In the genomic region with DNA sequence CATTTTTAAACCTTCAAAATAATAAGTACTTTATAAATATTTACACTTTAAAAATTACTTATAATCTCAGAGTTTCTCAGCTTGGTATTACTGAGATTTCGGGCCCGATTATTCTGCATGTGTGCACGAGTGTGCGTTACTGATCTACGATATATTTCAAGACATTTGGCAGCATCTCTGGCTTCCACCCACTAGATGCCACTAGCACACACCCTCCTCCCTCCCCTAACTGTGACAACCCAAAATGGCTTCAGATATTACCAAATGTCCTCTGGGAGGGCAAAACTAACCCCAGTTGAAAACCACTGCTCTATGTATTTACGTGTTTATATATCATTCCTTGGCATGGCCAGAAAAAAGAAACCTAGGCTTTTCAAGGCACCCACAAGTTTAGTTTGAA, we compare ENCODE assay signal across 11 cellular contexts.
A peak's percentile ranks its signal among the peaks of the same experiment; 100 is the strongest.
DNase-seq lines count a peak whose midpoint lies in the region; ATAC-seq, FAIRE-seq and TF ChIP-seq lines count a peak whose summit lies in the region.
"Had no signal": no experiment of that assay in that cellular context is flagged by ENCODE, and none has a peak within 500 bp of the region (broad histone marks: within the 10 kb centered on the region; RNA-seq: fewer than 3 reads in every experiment).

No MANE protein-coding gene starts in this region.

- peaks cover 71% of the 10 kb centered on the region for H3K4me1 Mint-ChIP-seq in activated T-helper 2 cell treated with anti-CD3 and anti-CD28 coated beads, Interferon-gamma antibody, Interleukin-2, Interleukin-4, amounts not matched to agents 10 μg/mL and 5 μg/mL and 100 μg/mL, durations not matched to agents 14 hours and 24 hours and 36 hours (ENCODE audit: low read depth)
- peaks cover 46 to 97% (median 89%) of the 10 kb centered on the region in 7 donors for H3K4me1 Mint-ChIP-seq in naive thymus-derived CD4-positive, alpha-beta T cell
- H3K4me1 Mint-ChIP-seq in CD14-positive monocyte = peaks cover 8% of the 10 kb centered on the region

- TF ChIP-seq POLR2A in H54 (IDR thresholded peaks at IDR 0.05; ENCODE audit: low read depth, low read length) = no peak

- H3K27ac ChIP-seq in HEK293 (ENCODE audit: extremely low read depth, low read depth, low read length) = no peak overlapping the region
- H3K27ac ChIP-seq in naive thymus-derived CD4-positive, alpha-beta T cell (ENCODE audit: low read depth, low read length) = peak overlapping the region; percentile 56
- H3K27ac ChIP-seq: PC-9 had no signal

- DNase-seq in DMS 273 treated with DMSO at 0.1 percent for 48 hours (lab: John Stamatoyannopoulos, UW) (peak; percentile 71), CD14-positive monocyte (ENCODE audit: low spot score) (no peak), NCI-H2029 treated with DMSO at 0.1 percent for 48 hours (lab: John Stamatoyannopoulos, UW) (no peak), H54 (ENCODE audit: insufficient read length, low spot score) (no peak)
- DNase-seq in activated T-helper 2 cell treated with anti-CD3 and anti-CD28 coated beads, Interferon-gamma antibody, Interleukin-2, Interleukin-4, amounts not matched to agents 10 μg/mL and 5 μg/mL and 100 μg/mL, durations not matched to agents 14 hours and 24 hours and 36 hours (ENCODE audit: low spot score) = no peak
- DNase-seq in naive thymus-derived CD4-positive, alpha-beta T cell = peak in 1 of 9 donors; percentile 36
- DNase-seq: H9 had no signal

- peak overlapping the region; percentile 2 for H3K4me3 Mint-ChIP-seq in activated T-helper 2 cell treated with anti-CD3 and anti-CD28 coated beads, Interferon-gamma antibody, Interleukin-2, Interleukin-4, amounts not matched to agents 10 μg/mL and 5 μg/mL and 100 μg/mL, durations not matched to agents 14 hours and 24 hours and 36 hours (ENCODE audit: low read depth)
- H3K4me3 Mint-ChIP-seq in naive thymus-derived CD4-positive, alpha-beta T cell = peak overlapping the region in 2 of 10 donors; percentile 26 to 40
- H3K4me3 Mint-ChIP-seq in CD14-positive monocyte = no peak overlapping the region
- H3K4me3 Mint-ChIP-seq: H9 had no signal

- POLR2A ChIA-PET in HEK293 (lab: Yijun Ruan, JAX) = no interaction called here
- POLR2A ChIA-PET in naive thymus-derived CD4-positive, alpha-beta T cell (lab: Charles Lee) = interaction anchor here (0.8 to 1.2 kb wide), 3 partner anchors 19 to 213 kb away, joined by 3 read pairs; no protein-coding TSS in a partner anchor

- H3K36me3 Mint-ChIP-seq in activated T-helper 2 cell treated with anti-CD3 and anti-CD28 coated beads, Interferon-gamma antibody, Interleukin-2, Interleukin-4, amounts not matched to agents 10 μg/mL and 5 μg/mL and 100 μg/mL, durations not matched to agents 14 hours and 24 hours and 36 hours (ENCODE audit: low read depth) = peaks cover 70% of the 10 kb centered on the region
- H3K36me3 Mint-ChIP-seq in naive thymus-derived CD4-positive, alpha-beta T cell = peaks cover 2 to 31% (median 12%) of the 10 kb centered on the region in 5 donors
- peaks cover 45 to 58% of the 10 kb centered on the region in 2 donors for H3K36me3 Mint-ChIP-seq in CD14-positive monocyte

- H3K9me3 ChIP-seq in HEK293 (ENCODE audit: control insufficient read depth, insufficient read depth, low read depth, low read length) = no peaks in the 10 kb centered on the region
- no peaks in the 10 kb centered on the region for H3K9me3 ChIP-seq in naive thymus-derived CD4-positive, alpha-beta T cell (ENCODE audit: control insufficient read depth in 2 of 3, low read length in 3 of 3)

- TF ChIP-seq CTCF in HEK293 (tag by site-specific recombination; IDR thresholded peaks at IDR 0.05) (no peak), CD14-positive monocyte (IDR thresholded peaks at IDR 0.05) (no peak)

- CTCF ChIA-PET in HEK293 (lab: Yijun Ruan, JAX) = interaction anchor here (0.5 to 1.7 kb wide), 4 partner anchors 29 to 901 kb away, joined by 3 to 6 read pairs (median 4); no protein-coding TSS in a partner anchor
- CTCF ChIA-PET in naive thymus-derived CD4-positive, alpha-beta T cell (lab: Charles Lee) = interaction anchor here (2.4 kb wide), 1 partner anchor 216 kb away, joined by 6 read pairs; no protein-coding TSS in a partner anchor

- no peak for FAIRE-seq in H54 (lab: Jason Lieb, UNC)

- H3K4me1 ChIP-seq in HEK293 (ENCODE audit: control insufficient read depth, insufficient read depth, low read length) = peaks cover 16% of the 10 kb centered on the region
- peaks cover 71 to 85% of the 10 kb centered on the region in 2 donors for H3K4me1 ChIP-seq in naive thymus-derived CD4-positive, alpha-beta T cell (ENCODE audit: control insufficient read depth in 2 of 2, insufficient read depth in 2 of 2, low read length in 2 of 2)

- H3K27me3 Mint-ChIP-seq in activated T-helper 2 cell treated with anti-CD3 and anti-CD28 coated beads, Interferon-gamma antibody, Interleukin-2, Interleukin-4, amounts not matched to agents 10 μg/mL and 5 μg/mL and 100 μg/mL, durations not matched to agents 14 hours and 24 hours and 36 hours (ENCODE audit: low read depth) = no peaks in the 10 kb centered on the region
- no peaks in the 10 kb centered on the region for H3K27me3 Mint-ChIP-seq in naive thymus-derived CD4-positive, alpha-beta T cell
- H3K27me3 Mint-ChIP-seq in CD14-positive monocyte (ENCODE audit: low read depth in 3 of 3) = no peaks in the 10 kb centered on the region
- H3K27me3 Mint-ChIP-seq: IgD-negative memory B cell had no signal

- H3K4me3 ChIP-seq in HEK293 (ENCODE audit: low read depth, low read length) = no peak overlapping the region
- H3K4me3 ChIP-seq in naive thymus-derived CD4-positive, alpha-beta T cell (ENCODE audit: low read length) = no peak overlapping the region
- H3K4me3 ChIP-seq: PC-9 had no signal

- no peaks in the 10 kb centered on the region for H3K36me3 ChIP-seq in HEK293 (ENCODE audit: control insufficient read depth in 2 of 2, insufficient read depth in 1 of 2, low read length in 2 of 2)
- H3K36me3 ChIP-seq in naive thymus-derived CD4-positive, alpha-beta T cell (ENCODE audit: control insufficient read depth in 2 of 3, insufficient read depth in 3 of 3, low read length in 3 of 3) = peaks cover 0 to 17% (median 0%) of the 10 kb centered on the region in 3 experiments

- H3K9me3 Mint-ChIP-seq in activated T-helper 2 cell treated with anti-CD3 and anti-CD28 coated beads, Interferon-gamma antibody, Interleukin-2, Interleukin-4, amounts not matched to agents 10 μg/mL and 5 μg/mL and 100 μg/mL, durations not matched to agents 14 hours and 24 hours and 36 hours = no peaks in the 10 kb centered on the region
- H3K9me3 Mint-ChIP-seq in naive thymus-derived CD4-positive, alpha-beta T cell = no peaks in the 10 kb centered on the region
- H3K9me3 Mint-ChIP-seq in CD14-positive monocyte = no peaks in the 10 kb centered on the region
- H3K9me3 Mint-ChIP-seq: H9, IgD-negative memory B cell had no signal

- H3K27ac Mint-ChIP-seq in activated T-helper 2 cell treated with anti-CD3 and anti-CD28 coated beads, Interferon-gamma antibody, Interleukin-2, Interleukin-4, amounts not matched to agents 10 μg/mL and 5 μg/mL and 100 μg/mL, durations not matched to agents 14 hours and 24 hours and 36 hours = peak overlapping the region; percentile 66
- peak overlapping the region; percentile 2 to 93 (median 81) for H3K27ac Mint-ChIP-seq in naive thymus-derived CD4-positive, alpha-beta T cell
- H3K27ac Mint-ChIP-seq in CD14-positive monocyte = peak overlapping the region in 2 of 7 donors; percentile 38 to 63

- no peaks in the 10 kb centered on the region for H3K27me3 ChIP-seq in naive thymus-derived CD4-positive, alpha-beta T cell (ENCODE audit: control insufficient read depth in 2 of 2, insufficient read depth in 2 of 2, low read length in 2 of 2)

- intact Hi-C loops in activated T-helper 2 cell treated with anti-CD3 and anti-CD28 coated beads, Interferon-gamma antibody, Interleukin-2, Interleukin-4, amounts not matched to agents 10 μg/mL and 5 μg/mL and 100 μg/mL, durations not matched to agents 14 hours and 24 hours and 36 hours (cut with micrococcal nuclease) = loop anchor here (1.0 to 2.0 kb wide), 3 partner anchors 15 to 27 kb away; no protein-coding TSS in a partner anchor
- intact Hi-C loops in naive thymus-derived CD4-positive, alpha-beta T cell (cut with micrococcal nuclease) = loop anchor here (1.0 to 2.0 kb wide), 2 partner anchors 17 to 220 kb away; no protein-coding TSS in a partner anchor
- intact Hi-C loops in CD14-positive monocyte (cut with micrococcal nuclease) = no loop called here

- ATAC-seq in naive thymus-derived CD4-positive, alpha-beta T cell = peak; percentile 73
- ATAC-seq in GM19395 (IDR thresholded peaks at IDR 0.05; ENCODE audit: unreplicated experiment) = no peak

TF ChIP-seq in HEK293, 187 proteins besides CTCF, POLR2A, EP300 and RAD21:
- TF ChIP-seq ZNF133 (tag by site-specific recombination; IDR thresholded peaks at IDR 0.05) (no peak), ZNF654 (tag by site-specific recombination; IDR thresholded peaks at IDR 0.05; ENCODE audit: low read depth) (0 out of 2 replicates have a peak, but pooled peaks have one; percentile 13), KLF10 (tag by site-specific recombination; IDR thresholded peaks at IDR 0.05) (0 out of 2 replicates have a peak, but pooled peaks have one; percentile 27)

Comparison
In these comparisons a context has a peak if more than half of its experiments do, and no peak if none do; other contexts are left out.
1. intact Hi-C loops: an anchor here in activated T-helper 2 cell treated with anti-CD3 and anti-CD28 coated beads, Interferon-gamma antibody, Interleukin-2, Interleukin-4, amounts not matched to agents 10 μg/mL and 5 μg/mL and 100 μg/mL, durations not matched to agents 14 hours and 24 hours and 36 hours (1.0 to 2.0 kb wide) and naive thymus-derived CD4-positive, alpha-beta T cell (1.0 to 2.0 kb wide); none called in CD14-positive monocyte.